In genomic region chr1:65309317-65310077, GRCh38 we compare ENCODE assay signal across 1 cellular context.
TF ChIP-seq lines count a peak whose summit lies in the region.

DNAJC6 (plus strand) TSS chr1:65309543; CDS start chr1:65309746, 203 bp downstream.

TF ChIP-seq in IMR-90, 13 proteins besides CTCF, POLR2A, EP300 and RAD21 (continued from another document):
- TF ChIP-seq USF2 (IDR thresholded peaks at IDR 0.05; ENCODE audit: low read depth, low read length) (no peak), FOS (IDR thresholded peaks at IDR 0.05; ENCODE audit: low read depth, low read length) (no peak), CEBPB (IDR thresholded peaks at IDR 0.05; ENCODE audit: low read depth, low read length) (no peak), SMC3 (IDR thresholded peaks at IDR 0.05; ENCODE audit: low read depth, low read length) (no peak; the same call in 1 of the 2 replicates), MXI1 (IDR thresholded peaks at IDR 0.05; ENCODE audit: borderline replicate concordance, low read depth, low read length) (peak; percentile 59; the same call in 1 of the 2 replicates)
